In genomic region chr17:18476508-18477308, GRCh38 we compare ENCODE assay signal across 8 cellular contexts.
DNase-seq lines count a peak whose midpoint lies in the region; ATAC-seq and TF ChIP-seq lines count a peak whose summit lies in the region.
"Not testable (repeated sequence)": the region's sequence is repeated elsewhere in the genome, so short reads cannot be mapped to it uniquely, and the experiment has no call there.

Gene LGALS9C (plus strand): TSS chr17:18476789. CDS start chr17:18476855, 66 bp downstream.

- peak within 1 kb of the TSS; percentile 15; the same call in 1 of the 2 replicates for H3K27ac ChIP-seq in RWPE1

- CTCF ChIA-PET in RWPE1 (lab: Yijun Ruan, JAX), result not testable (repeated sequence)

- peak; percentile 68 for DNase-seq in EH (ENCODE audit: low read depth)
- not testable (repeated sequence) for DNase-seq in RWPE1 (ENCODE audit: low spot score); stimulated activated effector memory CD8-positive, alpha-beta T cell treated with anti-CD3 and anti-CD28 coated beads, Interleukin-12 subunit alpha, Interleukin-12 subunit beta, amount 100 ng/mL, for 72 hours (ENCODE audit: low spot score in 2 of 2)
- peak; percentile 1 for DNase-seq in iPS-NIHi7 (ENCODE audit: extremely low spot score)

- ATAC-seq in GM19351 (IDR thresholded peaks at IDR 0.05; ENCODE audit: unreplicated experiment), result peak; percentile 83
- peak; percentile 69 for ATAC-seq in HG02763 (IDR thresholded peaks at IDR 0.05; ENCODE audit: unreplicated experiment)
- ATAC-seq in HG03575 (IDR thresholded peaks at IDR 0.05; ENCODE audit: extremely low read depth, insufficient number of reproducible peaks, low FRiP score, unreplicated experiment), result peak; percentile 57
- peak; percentile 77 for ATAC-seq in stimulated activated effector memory CD8-positive, alpha-beta T cell treated with anti-CD3 and anti-CD28 coated beads, Interleukin-12 subunit alpha, Interleukin-12 subunit beta, amount 100 ng/mL, for 72 hours

- H3K27me3 Mint-ChIP-seq in activated naive CD4-positive, alpha-beta T cell treated with anti-CD3 and anti-CD28 coated beads, Interleukin-2, amount 50 U/mL, for 24 hours, result not testable (repeated sequence)

- not testable (repeated sequence) for TF ChIP-seq CTCF in RWPE1 (conservative IDR thresholded peaks at IDR 0.05; ENCODE audit: low read depth)

- H3K36me3 Mint-ChIP-seq in activated naive CD4-positive, alpha-beta T cell treated with anti-CD3 and anti-CD28 coated beads, Interleukin-2, amount 50 U/mL, for 24 hours; stimulated activated effector memory CD8-positive, alpha-beta T cell treated with anti-CD3 and anti-CD28 coated beads, Interleukin-12 subunit alpha, Interleukin-12 subunit beta, amount 100 ng/mL, for 72 hours: not testable (repeated sequence)

- H3K9me3 Mint-ChIP-seq in activated naive CD4-positive, alpha-beta T cell treated with anti-CD3 and anti-CD28 coated beads, Interleukin-2, amount 50 U/mL, for 24 hours; stimulated activated effector memory CD8-positive, alpha-beta T cell treated with anti-CD3 and anti-CD28 coated beads, Interleukin-12 subunit alpha, Interleukin-12 subunit beta, amount 100 ng/mL, for 72 hours: not testable (repeated sequence)

- POLR2A ChIA-PET in RWPE1 (lab: Yijun Ruan, JAX; ENCODE audit: low non-redundant PET), result not testable (repeated sequence)

- H3K4me3 Mint-ChIP-seq in activated naive CD4-positive, alpha-beta T cell treated with anti-CD3 and anti-CD28 coated beads, Interleukin-2, amount 50 U/mL, for 24 hours, result peak within 1 kb of the TSS; percentile 26
- peak within 1 kb of the TSS; percentile 30 for H3K4me3 Mint-ChIP-seq in stimulated activated effector memory CD8-positive, alpha-beta T cell treated with anti-CD3 and anti-CD28 coated beads, Interleukin-12 subunit alpha, Interleukin-12 subunit beta, amount 100 ng/mL, for 72 hours

- H3K27ac Mint-ChIP-seq in activated naive CD4-positive, alpha-beta T cell treated with anti-CD3 and anti-CD28 coated beads, Interleukin-2, amount 50 U/mL, for 24 hours, result not testable (repeated sequence)
- peak within 1 kb of the TSS; percentile 84 for H3K27ac Mint-ChIP-seq in stimulated activated effector memory CD8-positive, alpha-beta T cell treated with anti-CD3 and anti-CD28 coated beads, Interleukin-12 subunit alpha, Interleukin-12 subunit beta, amount 100 ng/mL, for 72 hours

- H3K4me1 Mint-ChIP-seq in activated naive CD4-positive, alpha-beta T cell treated with anti-CD3 and anti-CD28 coated beads, Interleukin-2, amount 50 U/mL, for 24 hours; stimulated activated effector memory CD8-positive, alpha-beta T cell treated with anti-CD3 and anti-CD28 coated beads, Interleukin-12 subunit alpha, Interleukin-12 subunit beta, amount 100 ng/mL, for 72 hours: not testable (repeated sequence)
